In the genomic region with DNA sequence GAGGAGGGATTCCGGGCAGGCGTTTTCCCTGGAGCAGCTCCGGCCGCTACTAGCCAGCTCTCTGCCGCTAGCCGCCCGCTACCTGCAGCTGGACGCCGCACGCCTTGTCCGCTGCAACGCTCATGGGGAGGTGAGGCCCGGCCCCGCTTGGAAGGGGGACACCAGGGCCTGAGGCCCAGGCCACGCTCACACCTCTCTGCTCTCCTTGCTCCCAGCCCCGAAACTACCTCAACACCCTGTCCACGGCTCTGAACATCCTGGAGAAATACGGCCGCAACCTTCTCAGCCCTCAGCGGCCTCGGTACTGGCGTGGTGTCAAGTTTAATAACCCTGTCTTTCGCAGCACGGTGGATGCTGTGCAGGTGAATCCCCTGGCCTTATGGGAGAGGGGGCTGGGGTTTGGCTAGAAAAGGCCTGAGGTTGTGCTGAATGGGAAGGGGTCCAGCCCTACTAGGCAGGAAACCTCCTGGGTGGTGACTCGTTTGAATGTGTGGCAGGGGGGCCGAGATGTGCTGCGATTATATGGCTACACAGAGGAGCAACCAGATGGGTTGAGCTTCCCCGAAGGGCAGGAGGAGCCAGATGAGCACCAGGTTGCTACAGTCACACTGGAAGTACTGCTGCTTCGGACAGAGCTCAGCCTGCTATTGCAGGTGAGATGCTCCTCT, we compare ENCODE assay signal across 8 cellular contexts.
DNase-seq lines count a peak whose midpoint lies in the region; TF ChIP-seq lines count a peak whose summit lies in the region.

No MANE protein-coding gene starts in this region.

- H3K9me3 ChIP-seq in HUES48 (ENCODE audit: control insufficient read depth, insufficient read depth, low read length) (no peaks in the 10 kb centered on the region), muscle layer of colon (ENCODE audit: low read length) (no peaks in the 10 kb centered on the region)

- no peak for TF ChIP-seq CTCF in AG09309 (IDR thresholded peaks at IDR 0.05; ENCODE audit: control insufficient read depth, insufficient read depth, low read depth, low read length, missing control alignments)

- H3K4me1 ChIP-seq in HUES48 (ENCODE audit: control insufficient read depth, insufficient read depth, low read length) (peaks cover 15% of the 10 kb centered on the region), muscle layer of colon (ENCODE audit: insufficient read depth, low read length) (peaks cover 30% of the 10 kb centered on the region)

- DNase-seq in AG09309 (ENCODE audit: low read depth): no peak
- DNase-seq in caudate nucleus (lab: John Stamatoyannopoulos, UW): peak in 2 of 61 donors; percentile 27 to 41
- no peak for DNase-seq in GM19240 (ENCODE audit: insufficient read length, low spot score)
- DNase-seq in AML-193 (lab: John Stamatoyannopoulos, UW): no peak
- no peak for DNase-seq in NCI-H2029 (lab: John Stamatoyannopoulos, UW)
- no peak for DNase-seq in NCI-H510A treated with DMSO at 0.1 percent for 48 hours (lab: John Stamatoyannopoulos, UW)

- H3K36me3 ChIP-seq in HUES48 (ENCODE audit: control insufficient read depth, insufficient read depth, low read length) (peaks cover 63% of the 10 kb centered on the region), muscle layer of colon (ENCODE audit: insufficient read depth, low read length) (peaks cover 48% of the 10 kb centered on the region)

- H3K27ac ChIP-seq in HUES48 (ENCODE audit: low read depth, low read length) (peak overlapping the region; percentile 56), caudate nucleus (ENCODE audit: low read depth, low read length) (peak overlapping the region; percentile 92), muscle layer of colon (ENCODE audit: low read depth, low read length) (peak overlapping the region; percentile 99)

- H3K4me3 ChIP-seq in AG09309 (ENCODE audit: control insufficient read depth, low read depth, low read length) (peak overlapping the region; percentile 93), HUES48 (ENCODE audit: low read depth, low read length) (peak overlapping the region; percentile 90), muscle layer of colon (ENCODE audit: low read depth in 1 of 2, low read length in 2 of 2) (peak overlapping the region; percentile 86 to 88)

- peak overlapping the region; percentile 32; the same call in 1 of the 2 replicates for H3K9ac ChIP-seq in HUES48 (ENCODE audit: low read depth, low read length)
- H3K9ac ChIP-seq in muscle layer of colon (ENCODE audit: low read length): peak overlapping the region; percentile 72

- H3K27me3 ChIP-seq in HUES48 (ENCODE audit: control insufficient read depth, insufficient read depth, low read length) (no peaks in the 10 kb centered on the region), muscle layer of colon (ENCODE audit: control insufficient read depth in 1 of 2, insufficient read depth in 2 of 2, low read length in 2 of 2) (no peaks in the 10 kb centered on the region)
